ENCODE assay signal across 8 cellular contexts in the genomic region with DNA sequence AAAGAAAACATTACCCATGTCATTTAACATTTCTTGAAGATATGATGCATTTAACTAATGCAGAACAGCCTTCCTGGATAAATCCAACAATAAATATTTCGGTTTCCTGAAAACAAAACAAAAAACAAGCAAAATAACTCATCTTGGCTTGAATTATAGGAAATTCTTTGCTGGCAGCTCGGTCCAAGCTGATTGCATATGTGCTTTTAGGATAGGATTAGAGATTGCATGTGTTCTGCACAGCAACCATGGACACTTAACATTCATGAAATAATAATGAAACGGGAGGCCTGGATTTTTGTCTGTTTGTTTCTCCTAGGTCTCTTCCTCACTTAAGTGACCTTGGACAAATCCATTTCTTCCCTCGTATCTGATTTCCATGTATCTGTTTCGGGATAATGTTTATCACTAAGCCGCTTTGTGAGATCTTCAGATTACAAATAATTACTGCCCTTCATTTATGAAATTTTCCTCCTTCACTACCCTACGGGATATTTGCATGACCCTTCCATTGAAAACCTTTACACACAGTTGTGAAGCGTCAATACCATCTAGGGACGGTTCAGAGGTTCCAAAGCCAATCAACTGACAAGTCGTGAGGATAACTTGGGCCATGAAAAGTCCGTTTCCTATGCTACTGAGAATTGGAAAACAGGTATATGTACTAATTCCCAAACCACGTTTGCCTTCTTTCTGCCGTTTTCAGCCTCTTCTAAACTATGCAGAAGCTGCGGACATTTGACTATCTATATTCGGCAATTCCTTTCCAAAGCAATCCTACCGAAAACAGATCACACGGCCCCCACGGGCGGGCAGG. TPM values are rescaled to one million over a fixed set of nuclear protein-coding genes. Genes with fewer than 3 reads are reported as not detected.
DNase-seq lines count a peak whose midpoint lies in the region; ATAC-seq and TF ChIP-seq lines count a peak whose summit lies in the region.

No MANE protein-coding gene starts in this region.

- H3K4me1 ChIP-seq in BE2C (0 out of 2 replicates have a peak, but pooled peaks cover 2% of the 10 kb centered on the region), iPS-18a (ENCODE audit: control insufficient read depth, low read depth, low read length) (peaks cover 16% of the 10 kb centered on the region), stomach (peaks cover 19 to 36% (median 26%) of the 10 kb centered on the region in 4 donors)

- peak overlapping the region; percentile 2 for H3K27ac ChIP-seq in iPS-18a (ENCODE audit: low read length)
- H3K27ac ChIP-seq in stomach: peak overlapping the region; percentile 98 to 100 (median 99)

- no peak for DNase-seq in BE2C
- DNase-seq in HT-29 (ENCODE audit: low spot score): peak; percentile 60
- DNase-seq in stomach: no peak
- DNase-seq in ureter (ENCODE audit: low spot score): no peak
- no peak for DNase-seq in activated CD4-positive, alpha-beta T cell treated with anti-CD3 and anti-CD28 coated beads for 4 hours
- no peak for DNase-seq in NCI-H774 (lab: John Stamatoyannopoulos, UW)

- peaks cover 34% of the 10 kb centered on the region for H3K36me3 Mint-ChIP-seq in activated T-helper 17 cell treated with anti-CD3 and anti-CD28 coated beads, Interleukin-2, amount 50 U/mL, for 72 hours (ENCODE audit: low read depth)

- peak overlapping the region; percentile 67 for H3K9ac ChIP-seq in iPS-18a (ENCODE audit: low read length)

- peaks cover 14% of the 10 kb centered on the region for H3K36me3 ChIP-seq in BE2C
- peaks cover 10% of the 10 kb centered on the region for H3K36me3 ChIP-seq in iPS-18a (ENCODE audit: control insufficient read depth, low read depth, low read length)
- peaks cover 9 to 25% (median 23%) of the 10 kb centered on the region in 4 donors for H3K36me3 ChIP-seq in stomach

- H3K27ac Mint-ChIP-seq in activated T-helper 17 cell treated with anti-CD3 and anti-CD28 coated beads, Interleukin-2, amount 50 U/mL, for 72 hours: peak overlapping the region; percentile 86

- H3K9me3 Mint-ChIP-seq in activated T-helper 17 cell treated with anti-CD3 and anti-CD28 coated beads, Interleukin-2, amount 50 U/mL, for 72 hours: no peaks in the 10 kb centered on the region

- WGBS in stomach, 5 donors: 8 to 10% (median 9%) methylated on average over 17 to 19 of the region's 19 CpGs

- H3K9me3 ChIP-seq in BE2C (no peaks in the 10 kb centered on the region), iPS-18a (ENCODE audit: control insufficient read depth, low read depth, low read length) (no peaks in the 10 kb centered on the region), stomach (no peaks in the 10 kb centered on the region)

- TF ChIP-seq CTCF in BE2C (IDR thresholded peaks at IDR 0.05; ENCODE audit: low read depth, low read length) (no peak), stomach (IDR thresholded peaks at IDR 0.05) (no peak)

- peak overlapping the region; percentile 91 for H3K4me3 Mint-ChIP-seq in activated T-helper 17 cell treated with anti-CD3 and anti-CD28 coated beads, Interleukin-2, amount 50 U/mL, for 72 hours

- no peaks in the 10 kb centered on the region for H3K27me3 Mint-ChIP-seq in activated T-helper 17 cell treated with anti-CD3 and anti-CD28 coated beads, Interleukin-2, amount 50 U/mL, for 72 hours

- H3K27me3 ChIP-seq in BE2C: no peaks in the 10 kb centered on the region
- no peaks in the 10 kb centered on the region for H3K27me3 ChIP-seq in iPS-18a (ENCODE audit: control insufficient read depth, insufficient read depth, low read length)
- H3K27me3 ChIP-seq in stomach: no peaks in the 10 kb centered on the region

- H3K4me1 Mint-ChIP-seq in activated T-helper 17 cell treated with anti-CD3 and anti-CD28 coated beads, Interleukin-2, amount 50 U/mL, for 72 hours: peaks cover 21% of the 10 kb centered on the region

- peak overlapping the region; percentile 80 for H3K4me3 ChIP-seq in BE2C (ENCODE audit: low read depth, low read length)
- peak overlapping the region; percentile 58 for H3K4me3 ChIP-seq in iPS-18a (ENCODE audit: low read length)
- H3K4me3 ChIP-seq in stomach: peak overlapping the region; percentile 64 to 88 (median 78)

- no peak for ATAC-seq in activated T-helper 17 cell treated with anti-CD3 and anti-CD28 coated beads, Interleukin-2, amount 50 U/mL, for 72 hours (replicated peaks)

- no peak for TF ChIP-seq EP300 in stomach (IDR thresholded peaks at IDR 0.05)

- intact Hi-C loops in stomach (cut with DNase I; ENCODE audit: low total_unique reads): no loop called here

- no peak for TF ChIP-seq POLR2A in stomach (IDR thresholded peaks at IDR 0.05)

RNA-seq across cellular contexts. Expression of gene H3-3A, which starts 1.3 kb away (rescaled TPM):
- polyA plus RNA-seq in BE2C (2012; ENCODE audit: insufficient read depth, insufficient read length, low read depth): 794 TPM
- 275 and 298 TPM in 2 replicates for total RNA-seq in HT-29 (2014; rRNA removed; shearing (Covaris generic))
- 100 to 1,000 TPM; 222 to 316 TPM for total RNA-seq in activated T-helper 17 cell treated with anti-CD3 and anti-CD28 coated beads, Interleukin-2, amount 50 U/mL, for 72 hours
- total RNA-seq in stomach (100 to 1,000 TPM in 3 of 5 donors, 10 to 100 TPM in 2; 30.7 to 541 (median 237) TPM), ureter (501 TPM)
- 100 to 1,000 TPM; 754 to 995 (median 822) TPM for polyA plus RNA-seq in stomach
